ENCODE assay signal across 8 cellular contexts in the genomic region with DNA sequence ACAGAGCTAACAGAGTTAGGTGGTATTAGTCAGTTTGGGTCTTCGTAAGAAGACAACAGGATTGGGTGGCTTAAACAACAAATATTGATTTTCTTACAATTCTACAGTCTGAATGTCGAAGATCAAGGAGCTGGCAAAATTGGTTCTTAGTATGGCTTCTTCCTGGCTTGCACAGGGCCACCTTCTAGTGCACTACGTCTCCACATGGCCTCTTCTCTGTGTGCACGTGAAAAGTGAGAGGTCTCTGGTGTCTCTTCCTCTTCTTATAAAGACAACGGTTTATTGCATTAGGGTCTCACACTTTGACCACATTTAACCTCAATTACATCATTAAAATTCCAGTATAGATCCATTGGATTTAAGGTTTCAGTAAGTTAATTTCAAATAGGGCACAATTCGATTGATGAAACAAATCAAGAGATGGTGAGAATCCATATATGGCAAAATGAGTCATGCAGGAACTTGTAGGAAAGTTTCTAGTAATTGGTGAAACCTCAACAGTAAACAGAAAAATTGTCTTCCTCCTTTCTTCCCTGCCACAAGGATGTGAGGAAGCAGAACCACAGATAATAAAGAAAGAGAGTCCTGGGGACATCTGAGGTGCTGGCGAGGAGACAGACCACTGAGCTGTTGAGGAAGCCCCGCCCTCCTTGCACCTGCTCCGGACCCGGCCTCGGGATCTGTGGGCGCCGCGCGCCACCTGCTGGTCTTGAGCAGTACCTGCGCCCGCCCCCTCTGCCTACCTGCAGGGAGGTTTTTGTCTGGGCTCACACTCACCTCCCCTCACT.
DNase-seq lines count a peak whose midpoint lies in the region; ATAC-seq and TF ChIP-seq lines count a peak whose summit lies in the region.

No MANE protein-coding gene starts in this region.

- no peak overlapping the region for H4K5ac ChIP-seq in H9 (ENCODE audit: insufficient read length, low read depth, low read length)

- H3K23ac ChIP-seq in H9 (ENCODE audit: insufficient read length, low read depth, low read length), result no peak overlapping the region

- no peaks in the 10 kb centered on the region for H3K27me3 ChIP-seq in H9 (ENCODE audit: insufficient read depth, low read length)
- H3K27me3 ChIP-seq in esophagus squamous epithelium, result peaks cover 0 to 8% (median 0%) of the 10 kb centered on the region in 4 donors

- H3K4me3 ChIP-seq in esophagus squamous epithelium, result no peak overlapping the region

- TF ChIP-seq CTCF in H9 (conservative IDR thresholded peaks at IDR 0.05) (peak; percentile 47), esophagus squamous epithelium (IDR thresholded peaks at IDR 0.05) (peak; percentile 37 to 68 (median 53))

- no peak overlapping the region for H4K8ac ChIP-seq in H9 (replicated peaks; ENCODE audit: insufficient read length, low read depth, low read length)

- H3K36me3 ChIP-seq in esophagus squamous epithelium, result no peaks in the 10 kb centered on the region

- H3K23me2 ChIP-seq in H9 (ENCODE audit: insufficient read length, low read depth, low read length, poor library complexity, severe bottlenecking), result no peaks in the 10 kb centered on the region

- no peak overlapping the region for H3K4ac ChIP-seq in H9 (ENCODE audit: low read depth, low read length)

- no peaks in the 10 kb centered on the region for H3K4me1 ChIP-seq in H9 (ENCODE audit: insufficient read depth, low read length)
- no peaks in the 10 kb centered on the region for H3K4me1 ChIP-seq in esophagus squamous epithelium

- H3K14ac ChIP-seq in H9 (ENCODE audit: insufficient read depth, low read length), result no peak overlapping the region

- H2BK20ac ChIP-seq in H9 (ENCODE audit: low read depth, low read length, poor library complexity, severe bottlenecking), result no peak overlapping the region

- no peak overlapping the region for H3K56ac ChIP-seq in H9 (ENCODE audit: insufficient read length, low read depth, low read length)

- DNase-seq in DMS79 (lab: John Stamatoyannopoulos, UW) (peak; percentile 24), H9 (no peak), NCI-H2171 treated with DMSO at 0.1 percent for 48 hours (lab: John Stamatoyannopoulos, UW) (peak; percentile 58), esophagus squamous epithelium (lab: John Stamatoyannopoulos, UW) (no peak), dedifferentiated amniotic fluid mesenchymal stem cell (ENCODE audit: extremely low spot score) (no peak)
- peak; percentile 80 for DNase-seq in activated CD4-positive, alpha-beta memory T cell treated with anti-CD3 and anti-CD28 coated beads, Interleukin-2, amount 10 ng/mL, durations not matched to agents 7 days and 5 days
- peak; percentile 70 to 75 for DNase-seq in stimulated activated CD4-positive, alpha-beta T cell treated with anti-CD3 and anti-CD28 coated beads, Interleukin-1b, Interleukin-23, amount 100 ng/mL, for 4 hours (ENCODE audit: low read depth in 2 of 2)

- H3K9me3 ChIP-seq in H9 (ENCODE audit: control insufficient read depth, low read depth, low read length) (peaks cover 94% of the 10 kb centered on the region), esophagus squamous epithelium (no peaks in the 10 kb centered on the region)

- H2BK12ac ChIP-seq in H9 (ENCODE audit: insufficient read length, low read depth, low read length), result no peak overlapping the region

- H3K9ac ChIP-seq in H9 (ENCODE audit: extremely low read depth, insufficient read length, low read length), result no peak overlapping the region

- peaks cover 1% of the 10 kb centered on the region; the same call in 1 of the 2 replicates for H3K27me3 Mint-ChIP-seq in H9 (ENCODE audit: low read depth)
- H3K27me3 Mint-ChIP-seq in activated CD4-positive, alpha-beta memory T cell treated with anti-CD3 and anti-CD28 coated beads, Interleukin-2, amount 10 ng/mL, durations not matched to agents 7 days and 5 days, result peaks cover 22% of the 10 kb centered on the region

- H3T11ph ChIP-seq in H9 (ENCODE audit: low read length), result no peak overlapping the region

- H3K4me3 Mint-ChIP-seq in H9, result no peak overlapping the region; a peak in 1 of 5 replicates
- peak overlapping the region; percentile 33 for H3K4me3 Mint-ChIP-seq in activated CD4-positive, alpha-beta memory T cell treated with anti-CD3 and anti-CD28 coated beads, Interleukin-2, amount 10 ng/mL, durations not matched to agents 7 days and 5 days

- H2BK5ac ChIP-seq in H9 (ENCODE audit: insufficient read length, low read length), result no peak overlapping the region

- no peak overlapping the region for H3K27ac Mint-ChIP-seq in H9
- no peak overlapping the region for H3K27ac Mint-ChIP-seq in activated CD4-positive, alpha-beta memory T cell treated with anti-CD3 and anti-CD28 coated beads, Interleukin-2, amount 10 ng/mL, durations not matched to agents 7 days and 5 days

- H3K4me2 ChIP-seq in H9 (ENCODE audit: insufficient read depth, insufficient read length, low read length), result no peak overlapping the region

- intact Hi-C loops in esophagus squamous epithelium (cut with DNase I), result no loop called here

- no peak for TF ChIP-seq POLR2A in esophagus squamous epithelium (IDR thresholded peaks at IDR 0.05)

- no peak overlapping the region for H2AK5ac ChIP-seq in H9 (ENCODE audit: insufficient read length, low read length)

- H3K4me1 Mint-ChIP-seq in H9, result no peaks in the 10 kb centered on the region
- peaks cover 26% of the 10 kb centered on the region for H3K4me1 Mint-ChIP-seq in activated CD4-positive, alpha-beta memory T cell treated with anti-CD3 and anti-CD28 coated beads, Interleukin-2, amount 10 ng/mL, durations not matched to agents 7 days and 5 days

- ATAC-seq in GM18867 (IDR thresholded peaks at IDR 0.05; ENCODE audit: unreplicated experiment), result no peak

- H3K79me1 ChIP-seq in H9 (ENCODE audit: insufficient read depth, low read depth, low read length, poor library complexity, severe bottlenecking), result no peaks in the 10 kb centered on the region

- H3K36me3 Mint-ChIP-seq in H9 (ENCODE audit: insufficient read depth in 1 of 3, low read depth in 3 of 3), result peaks cover 15 to 47% (median 26%) of the 10 kb centered on the region in 3 experiments; a peak in 6 of 7 replicates
- H3K36me3 Mint-ChIP-seq in activated CD4-positive, alpha-beta memory T cell treated with anti-CD3 and anti-CD28 coated beads, Interleukin-2, amount 10 ng/mL, durations not matched to agents 7 days and 5 days (ENCODE audit: low read depth), result no peaks in the 10 kb centered on the region

- CTCF ChIA-PET in activated CD4-positive, alpha-beta memory T cell treated with anti-CD3 and anti-CD28 coated beads, Interleukin-2, amount 10 ng/mL, durations not matched to agents 7 days and 5 days (lab: Charles Lee), result interaction anchor here (0.8 to 5.4 kb wide), 12 partner anchors 23 to 163 kb away, joined by 3 to 56 read pairs (median 4); no protein-coding TSS in a partner anchor

- no peak overlapping the region for H3K18ac ChIP-seq in H9 (ENCODE audit: insufficient read length, low read depth, low read length)

- no peaks in the 10 kb centered on the region for H3K79me2 ChIP-seq in H9 (ENCODE audit: insufficient read depth, low read length)

- POLR2A ChIA-PET in activated CD4-positive, alpha-beta memory T cell treated with anti-CD3 and anti-CD28 coated beads, Interleukin-2, amount 10 ng/mL, durations not matched to agents 7 days and 5 days (lab: Charles Lee), result interaction anchor here (1.2 kb wide), 1 partner anchor 40 kb away, joined by 3 read pairs; no protein-coding TSS in a partner anchor

- peaks cover 97% of the 10 kb centered on the region in 2 experiments for H3K9me3 Mint-ChIP-seq in H9
- no peaks in the 10 kb centered on the region for H3K9me3 Mint-ChIP-seq in activated CD4-positive, alpha-beta memory T cell treated with anti-CD3 and anti-CD28 coated beads, Interleukin-2, amount 10 ng/mL, durations not matched to agents 7 days and 5 days

- H3K27ac ChIP-seq in H9 (ENCODE audit: insufficient read length, low read depth, low read length) (no peak overlapping the region), esophagus squamous epithelium (no peak overlapping the region)

- no peaks in the 10 kb centered on the region for H4K20me1 ChIP-seq in H9 (ENCODE audit: control insufficient read depth, insufficient read depth, insufficient read length)

- no peak overlapping the region for H2AFZ ChIP-seq in H9 (ENCODE audit: low read length)

- no peak overlapping the region for H4K91ac ChIP-seq in H9 (ENCODE audit: insufficient read length, low read depth, low read length)

- no CpG with 5 or more reads among the region's 17 CpGs for WGBS in H9 (ENCODE audit: extremely low coverage, insufficient read length, low lambda C conversion rate)
- WGBS in esophagus squamous epithelium, 2 donors, result 28 to 43% methylated on average over 8 to 17 of the region's 17 CpGs

- no peak overlapping the region for H2BK15ac ChIP-seq in H9 (ENCODE audit: low read depth, low read length)

- H2BK120ac ChIP-seq in H9 (ENCODE audit: low read depth, low read length, poor library complexity, severe bottlenecking), result no peak overlapping the region

Comparison
In these comparisons a context has a peak if more than half of its experiments do, and no peak if none do; other contexts are left out.
1. DNase-seq: peak in DMS79 (single experiment), NCI-H2171 treated with DMSO at 0.1 percent for 48 hours (single experiment), activated CD4-positive, alpha-beta memory T cell treated with anti-CD3 and anti-CD28 coated beads, Interleukin-2, amount 10 ng/mL, durations not matched to agents 7 days and 5 days (single experiment) and stimulated activated CD4-positive, alpha-beta T cell treated with anti-CD3 and anti-CD28 coated beads, Interleukin-1b, Interleukin-23, amount 100 ng/mL, for 4 hours (2 of 2); none in H9 (single experiment), esophagus squamous epithelium (single experiment) and dedifferentiated amniotic fluid mesenchymal stem cell (single experiment).